In the genomic region with DNA sequence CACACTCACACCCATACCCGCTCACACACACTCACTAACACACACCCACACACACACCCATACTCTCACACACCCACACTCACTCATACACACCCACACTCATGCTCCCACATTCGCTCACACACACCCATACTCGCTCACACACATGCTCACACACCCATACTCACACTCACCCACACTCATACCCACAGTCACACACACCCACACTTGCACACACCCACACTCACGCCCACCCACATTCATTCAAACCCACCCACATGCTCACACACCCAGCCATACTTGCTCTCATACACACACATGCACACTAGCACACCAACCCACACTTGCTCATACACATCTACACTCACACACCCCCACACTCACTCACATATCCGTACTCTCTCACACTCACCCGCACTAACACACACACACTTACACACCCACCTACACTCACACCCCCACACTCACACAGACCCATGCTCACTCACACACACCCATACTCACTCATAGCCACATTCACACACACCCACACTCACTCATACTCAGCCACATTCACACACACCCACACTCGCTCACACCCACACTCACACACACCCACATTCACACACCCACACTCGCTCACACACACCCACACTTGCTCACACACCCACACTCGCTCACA, we compare ENCODE assay signal across 20 cellular contexts.
"Had no signal": no experiment of that assay in that cellular context is flagged by ENCODE, and none has a peak within 500 bp of the region (broad histone marks: within the 10 kb centered on the region; RNA-seq: fewer than 3 reads in every experiment).

No MANE protein-coding gene starts in this region.

- ATAC-seq: effector memory CD8-positive, alpha-beta T cell; foreskin keratinocyte; naive thymus-derived CD8-positive, alpha-beta T cell; pancreas had no signal

- H3K36me3 ChIP-seq: esophagus squamous epithelium, pancreas, stomach, thoracic aorta, transverse colon, uterus had no signal

- H3K27ac Mint-ChIP-seq: effector memory CD8-positive, alpha-beta T cell; naive thymus-derived CD8-positive, alpha-beta T cell; progenitor cell of endocrine pancreas had no signal

- H3K27me3 ChIP-seq: esophagus squamous epithelium, foreskin keratinocyte, pancreas, stomach, transverse colon, uterus had no signal

- H3K9me3 Mint-ChIP-seq: neural crest cell had no signal

- H3K4me3 ChIP-seq: esophagus squamous epithelium, pancreas, stomach, thoracic aorta, transverse colon, uterus had no signal

- H3K27me3 Mint-ChIP-seq: effector memory CD8-positive, alpha-beta T cell; naive thymus-derived CD8-positive, alpha-beta T cell had no signal

- H3K9me3 ChIP-seq: pancreas, thoracic aorta, transverse colon, uterus had no signal

- H3K4me1 Mint-ChIP-seq: naive thymus-derived CD8-positive, alpha-beta T cell; neural crest cell had no signal

- H3K4me3 Mint-ChIP-seq: effector memory CD8-positive, alpha-beta T cell; naive thymus-derived CD8-positive, alpha-beta T cell; neural crest cell had no signal

- DNase-seq: effector memory CD8-positive, alpha-beta T cell; esophagus squamous epithelium; foreskin keratinocyte; head of caudate nucleus; hippocampal formation; kidney glomerular epithelial cell; naive thymus-derived CD8-positive, alpha-beta T cell; occipital lobe; pancreas; right cardiac atrium; small intestine; stimulated activated CD4-positive, alpha-beta T cell treated with anti-CD3 and anti-CD28 coated beads, Interleukin-12 subunit alpha, Interleukin-12 subunit beta, amount 100 ng/mL, for 4 hours; stomach; substantia nigra; transverse colon; uterus had no signal

- H3K27ac ChIP-seq: epithelial cell of prostate, esophagus squamous epithelium, foreskin keratinocyte, pancreas, stomach, thoracic aorta, transverse colon, uterus had no signal

- H3K4me1 ChIP-seq: esophagus squamous epithelium, foreskin keratinocyte, pancreas, stomach, transverse colon, uterus had no signal
